In genomic region chr14:61493239-61493638, GRCh38 we compare ENCODE assay signal across 12 cellular contexts.
DNase-seq lines count a peak whose midpoint lies in the region; ATAC-seq and TF ChIP-seq lines count a peak whose summit lies in the region.
"Had no signal": no experiment of that assay in that cellular context is flagged by ENCODE, and none has a peak within 500 bp of the region (broad histone marks: within the 10 kb centered on the region; RNA-seq: fewer than 3 reads in every experiment).

No MANE protein-coding gene starts in this region.

- peak overlapping the region; percentile 24; the same call in 1 of the 2 replicates for H3K4me2 ChIP-seq in PC-3 (ENCODE audit: low read length)
- peak overlapping the region; percentile 49 for H3K4me2 ChIP-seq in osteoblast (ENCODE audit: insufficient read depth, low read length)

- H2AFZ ChIP-seq in PC-3 (ENCODE audit: low read length): no peak overlapping the region
- H2AFZ ChIP-seq in osteoblast (ENCODE audit: low read length): no peak overlapping the region

- no peaks in the 10 kb centered on the region for H3K79me2 ChIP-seq in PC-3 (ENCODE audit: low read length)
- no peaks in the 10 kb centered on the region for H3K79me2 ChIP-seq in osteoblast (ENCODE audit: insufficient read depth, low read length)

- no peak for TF ChIP-seq POLR2A in esophagus squamous epithelium (IDR thresholded peaks at IDR 0.05)

- H3K36me3 ChIP-seq in PC-3 (ENCODE audit: low read depth, low read length) (0 out of 2 replicates have a peak, but pooled peaks cover 4% of the 10 kb centered on the region), osteoblast (ENCODE audit: insufficient read depth, low read length) (no peaks in the 10 kb centered on the region), esophagus squamous epithelium (peaks cover 0 to 65% (median 0%) of the 10 kb centered on the region in 3 donors)
- H3K36me3 ChIP-seq: sigmoid colon had no signal

- no peak overlapping the region for H3K4me3 Mint-ChIP-seq in stimulated activated naive B cell treated with anti-CD40 and anti-IgM and Interleukin-4, amounts not matched to agents 10 μg/mL and 1 μg/mL and 100 μg/mL, for 72 hours

- DNase-seq in PC-3: peak; percentile 88
- DNase-seq in epithelial cell of proximal tubule (ENCODE audit: low read depth): peak; percentile 76
- DNase-seq in osteoblast (ENCODE audit: insufficient read length, low spot score, missing footprints): peak; percentile 58
- DNase-seq in DMS153 treated with DMSO at 0.1 percent for 48 hours (lab: John Stamatoyannopoulos, UW; ENCODE audit: unreplicated experiment): no peak
- DNase-seq in esophagus squamous epithelium (lab: John Stamatoyannopoulos, UW): no peak
- DNase-seq in stimulated activated naive B cell treated with anti-CD40 and anti-IgM and Interleukin-4, amounts not matched to agents 10 μg/mL and 1 μg/mL and 100 μg/mL, for 72 hours: no peak
- no peak for DNase-seq in SHP77 treated with DMSO at 0.1 percent for 48 hours (lab: John Stamatoyannopoulos, UW)
- DNase-seq: activated CD8-positive, alpha-beta memory T cell treated with anti-CD3 and anti-CD28 coated beads, Interleukin-2, amount 50 U/mL, for 48 hours; anterior cingulate cortex; RPMI8226; sigmoid colon had no signal

- no peak overlapping the region for H3K27ac Mint-ChIP-seq in stimulated activated naive B cell treated with anti-CD40 and anti-IgM and Interleukin-4, amounts not matched to agents 10 μg/mL and 1 μg/mL and 100 μg/mL, for 72 hours

- CTCF ChIA-PET in PC-3 (lab: Charles Lee): no interaction called here

- peaks cover 0 to 17% of the 10 kb centered on the region in 2 donors for H3K4me1 Mint-ChIP-seq in stimulated activated naive B cell treated with anti-CD40 and anti-IgM and Interleukin-4, amounts not matched to agents 10 μg/mL and 1 μg/mL and 100 μg/mL, for 72 hours

- H3K9me2 ChIP-seq in PC-3 (replicated peaks; ENCODE audit: low read length): no peaks in the 10 kb centered on the region

- TF ChIP-seq CTCF in C4-2B (conservative IDR thresholded peaks at IDR 0.05): no peak
- TF ChIP-seq CTCF in PC-3 (conservative IDR thresholded peaks at IDR 0.05; ENCODE audit: low read depth, low read length): no peak
- no peak for TF ChIP-seq CTCF in epithelial cell of proximal tubule (conservative IDR thresholded peaks at IDR 0.05; ENCODE audit: low read depth, low read length)
- TF ChIP-seq CTCF in osteoblast (IDR thresholded peaks at IDR 0.05; ENCODE audit: extremely low read depth, low read depth, low read length): no peak
- TF ChIP-seq CTCF in esophagus squamous epithelium (IDR thresholded peaks at IDR 0.05): no peak

- no TSS peak for BruUV-seq in PC-3 (replicated peaks; lab: Mats Ljungman, UMichigan)

- peaks cover 0 to 4% of the 10 kb centered on the region in 2 donors for H3K36me3 Mint-ChIP-seq in stimulated activated naive B cell treated with anti-CD40 and anti-IgM and Interleukin-4, amounts not matched to agents 10 μg/mL and 1 μg/mL and 100 μg/mL, for 72 hours

- 100% methylated on average over 2 of the region's 3 CpGs for WGBS in esophagus squamous epithelium, 2 donors

- H3K4me1 ChIP-seq in PC-3 (ENCODE audit: insufficient read depth, low read length) (peaks cover 37% of the 10 kb centered on the region), osteoblast (ENCODE audit: insufficient read depth, low read length) (peaks cover 43% of the 10 kb centered on the region), esophagus squamous epithelium (peaks cover under 1 to 45% (median 24%) of the 10 kb centered on the region in 3 donors)
- H3K4me1 ChIP-seq: sigmoid colon had no signal

- intact Hi-C loops in PC-3 (cut with micrococcal nuclease): no loop called here
- intact Hi-C loops in esophagus squamous epithelium (cut with DNase I): no loop called here

- H3K27me3 ChIP-seq in PC-3 (ENCODE audit: low read length) (no peaks in the 10 kb centered on the region), osteoblast (ENCODE audit: insufficient read depth, low read length) (no peaks in the 10 kb centered on the region), esophagus squamous epithelium (no peaks in the 10 kb centered on the region)
- H3K27me3 ChIP-seq: sigmoid colon had no signal

- peak overlapping the region; percentile 74; the same call in 1 of the 2 replicates for H3K27ac ChIP-seq in C4-2B
- H3K27ac ChIP-seq in PC-3 (ENCODE audit: low read length): peak overlapping the region; percentile 77
- H3K27ac ChIP-seq in osteoblast (ENCODE audit: low read depth, low read length): peak overlapping the region; percentile 60
- no peak overlapping the region for H3K27ac ChIP-seq in esophagus squamous epithelium

- H4K20me1 ChIP-seq in PC-3 (ENCODE audit: low read length): no peaks in the 10 kb centered on the region
- no peaks in the 10 kb centered on the region for H4K20me1 ChIP-seq in osteoblast (ENCODE audit: insufficient read depth, low read length)

- no peaks in the 10 kb centered on the region for H3K27me3 Mint-ChIP-seq in stimulated activated naive B cell treated with anti-CD40 and anti-IgM and Interleukin-4, amounts not matched to agents 10 μg/mL and 1 μg/mL and 100 μg/mL, for 72 hours

- no peak overlapping the region for H3K4me3 ChIP-seq in PC-3 (ENCODE audit: low read length)
- no peak overlapping the region for H3K4me3 ChIP-seq in epithelial cell of proximal tubule (ENCODE audit: low read depth, low read length)
- H3K4me3 ChIP-seq in osteoblast (ENCODE audit: insufficient read depth, low read length): peak overlapping the region; percentile 8
- no peak overlapping the region for H3K4me3 ChIP-seq in esophagus squamous epithelium
- H3K4me3 ChIP-seq: sigmoid colon had no signal

- no peak overlapping the region for H3K9ac ChIP-seq in PC-3 (ENCODE audit: low read length)

- no peaks in the 10 kb centered on the region for H3F3A ChIP-seq in PC-3 (ENCODE audit: low read length, unreplicated experiment)

- no peaks in the 10 kb centered on the region for H3K9me3 Mint-ChIP-seq in stimulated activated naive B cell treated with anti-CD40 and anti-IgM and Interleukin-4, amounts not matched to agents 10 μg/mL and 1 μg/mL and 100 μg/mL, for 72 hours

- POLR2A ChIA-PET in PC-3 (lab: Charles Lee; ENCODE audit: unreplicated experiment): interaction anchor here (0.6 kb wide), 1 partner anchor 86 kb away, joined by 3 read pairs; no protein-coding TSS in a partner anchor

- no peaks in the 10 kb centered on the region for H3K9me3 ChIP-seq in PC-3 (ENCODE audit: low read length)
- H3K9me3 ChIP-seq in osteoblast (ENCODE audit: low read depth, low read length): no peaks in the 10 kb centered on the region
- H3K9me3 ChIP-seq in esophagus squamous epithelium: no peaks in the 10 kb centered on the region
- H3K9me3 ChIP-seq: sigmoid colon had no signal

- ATAC-seq in PC-3: peak; percentile 51
- ATAC-seq in stimulated activated naive B cell treated with anti-CD40 and anti-IgM and Interleukin-4, amounts not matched to agents 10 μg/mL and 1 μg/mL and 100 μg/mL, for 72 hours (replicated peaks): no peak

Comparison
In these comparisons a context has a peak if more than half of its experiments do, and no peak if none do; other contexts are left out.
1. H3K27ac ChIP-seq: peak in C4-2B (single experiment), PC-3 (single experiment) and osteoblast (single experiment); none in esophagus squamous epithelium (0 of 4).
2. DNase-seq: peak in PC-3 (single experiment), epithelial cell of proximal tubule (single experiment) and osteoblast (single experiment); none in DMS153 treated with DMSO at 0.1 percent for 48 hours (single experiment), esophagus squamous epithelium (single experiment), stimulated activated naive B cell treated with anti-CD40 and anti-IgM and Interleukin-4, amounts not matched to agents 10 μg/mL and 1 μg/mL and 100 μg/mL, for 72 hours (single experiment) and SHP77 treated with DMSO at 0.1 percent for 48 hours (single experiment).